ENCODE assay signal across 19 cellular contexts in the genomic region with DNA sequence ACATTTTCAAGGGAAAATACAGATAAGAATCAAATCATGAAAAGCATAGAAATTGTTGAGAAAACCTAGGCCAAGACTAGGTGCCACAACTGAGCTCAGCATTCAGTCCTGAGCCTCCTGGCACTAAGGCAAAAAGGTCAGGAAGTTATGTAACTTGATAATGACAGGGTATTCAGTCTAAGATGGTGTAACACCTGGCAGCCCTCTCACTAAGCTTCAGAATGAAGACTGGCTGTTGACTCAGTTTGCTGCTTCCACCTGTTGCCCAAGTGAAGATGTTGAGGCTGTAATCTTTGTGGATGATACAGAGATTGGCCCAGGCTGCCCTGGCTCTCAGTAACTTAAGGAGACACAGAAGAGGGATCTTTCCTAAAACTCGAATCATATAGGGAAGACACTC. TPM values are rescaled to one million over a fixed set of nuclear protein-coding genes. Genes with fewer than 3 reads are reported as not detected.
"Had no signal": no experiment of that assay in that cellular context is flagged by ENCODE, and none has a peak within 500 bp of the region (broad histone marks: within the 10 kb centered on the region; RNA-seq: fewer than 3 reads in every experiment).

No MANE protein-coding gene starts in this region.

- H3K4me3 Mint-ChIP-seq: activated CD8-positive, alpha-beta memory T cell treated with anti-CD3 and anti-CD28 coated beads, Interleukin-2, amount 10 ng/mL, durations not matched to agents 7 days and 5 days; activated T-cell treated with anti-CD3 and anti-CD28 coated beads, Interleukin-2, amount 50 U/mL, for 24 hours; brain; neural crest cell had no signal

- ATAC-seq: activated CD8-positive, alpha-beta memory T cell treated with anti-CD3 and anti-CD28 coated beads, Interleukin-2, amount 10 ng/mL, durations not matched to agents 7 days and 5 days; activated naive CD4-positive, alpha-beta T cell treated with anti-CD3 and anti-CD28 coated beads, Interleukin-2, amount 50 U/mL, for 72 hours had no signal

- H3K27me3 Mint-ChIP-seq: activated CD8-positive, alpha-beta memory T cell treated with anti-CD3 and anti-CD28 coated beads, Interleukin-2, amount 10 ng/mL, durations not matched to agents 7 days and 5 days; activated T-cell treated with anti-CD3 and anti-CD28 coated beads, Interleukin-2, amount 50 U/mL, for 24 hours had no signal

- H3K9me3 Mint-ChIP-seq: activated naive CD4-positive, alpha-beta T cell treated with anti-CD3 and anti-CD28 coated beads, Interleukin-2, amount 50 U/mL, for 72 hours; activated T-cell treated with anti-CD3 and anti-CD28 coated beads, Interleukin-2, amount 50 U/mL, for 24 hours; brain; neural crest cell had no signal

- H3K36me3 Mint-ChIP-seq: activated CD8-positive, alpha-beta memory T cell treated with anti-CD3 and anti-CD28 coated beads, Interleukin-2, amount 10 ng/mL, durations not matched to agents 7 days and 5 days; activated naive CD4-positive, alpha-beta T cell treated with anti-CD3 and anti-CD28 coated beads, Interleukin-2, amount 50 U/mL, for 72 hours; brain had no signal

- H3K4me1 Mint-ChIP-seq: neural crest cell had no signal

- DNase-seq: activated CD4-positive, alpha-beta T cell treated with anti-CD3 and anti-CD28 coated beads for 1 hour; activated CD4-positive, alpha-beta T cell treated with anti-CD3 and anti-CD28 coated beads, Interleukin-2, amount 50 U/mL, for 48 hours; activated CD8-positive, alpha-beta memory T cell treated with anti-CD3 and anti-CD28 coated beads, Interleukin-2, amount 10 ng/mL, durations not matched to agents 7 days and 5 days; activated effector memory CD4-positive, alpha-beta T cell treated with Interleukin-2 at 50 U/mL for 16 hours; activated T-cell treated with anti-CD3 and anti-CD28 coated beads, Interleukin-2, amount 50 U/mL, for 24 hours; amygdala; dermis blood vessel endothelial cell; erythroblast; hippocampal formation; kidney glomerular epithelial cell; ovary; stomach had no signal

- H3K27ac Mint-ChIP-seq: activated CD8-positive, alpha-beta memory T cell treated with anti-CD3 and anti-CD28 coated beads, Interleukin-2, amount 10 ng/mL, durations not matched to agents 7 days and 5 days; activated naive CD4-positive, alpha-beta T cell treated with anti-CD3 and anti-CD28 coated beads, Interleukin-2, amount 50 U/mL, for 72 hours; activated T-cell treated with anti-CD3 and anti-CD28 coated beads, Interleukin-2, amount 50 U/mL, for 24 hours had no signal

RNA-seq across cellular contexts. Expression of a gene that starts 19.6 kb away (rescaled TPM):
- total RNA-seq: cerebellum, dermis blood vessel endothelial cell, glomerular endothelial cell, neural crest cell, ovary, renal cortical epithelial cell, stomach, urinary bladder had no signal
- polyA plus RNA-seq: ovary, stomach, urinary bladder had no signal
